Comparison of ENCODE assay signal across 19 cellular contexts in the genomic region with DNA sequence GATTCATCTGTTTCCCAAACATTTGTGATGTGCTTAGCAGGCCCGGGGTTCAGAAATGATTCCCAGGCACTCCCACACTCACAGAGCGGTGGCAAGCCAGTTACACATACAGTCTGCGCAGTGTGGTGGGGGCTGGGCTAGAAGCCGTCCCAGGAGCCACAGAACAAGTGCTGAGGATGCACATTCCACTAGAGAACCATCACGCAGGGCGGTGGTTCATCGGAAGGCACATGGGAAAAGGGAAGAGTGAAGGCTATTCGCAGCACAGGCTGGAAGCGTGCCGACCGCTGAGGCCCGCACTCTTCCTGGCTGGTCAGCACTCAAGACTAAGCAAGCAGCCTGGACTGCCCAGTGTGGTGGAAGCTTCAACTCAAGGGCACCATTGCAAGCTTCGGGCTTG.
DNase-seq lines count a peak whose midpoint lies in the region; ATAC-seq and TF ChIP-seq lines count a peak whose summit lies in the region.
"Had no signal": no experiment of that assay in that cellular context is flagged by ENCODE, and none has a peak within 500 bp of the region (broad histone marks: within the 10 kb centered on the region; RNA-seq: fewer than 3 reads in every experiment).

No MANE protein-coding gene starts in this region.

- H3K4me1 ChIP-seq in BLaER1: peaks cover 40% of the 10 kb centered on the region
- H3K4me1 ChIP-seq in endodermal cell (ENCODE audit: control insufficient read depth, insufficient read depth, low read length): no peaks in the 10 kb centered on the region

- DNase-seq in endodermal cell: peak; percentile 34
- DNase-seq in type B pancreatic cell (ENCODE audit: extremely low spot score, unreplicated experiment): no peak
- DNase-seq in pons (ENCODE audit: low spot score): no peak
- DNase-seq: Calu3; CD8-positive, alpha-beta T cell; DMS53; EL; NCI-H187; NCI-H2107; NCI-H2227 treated with DMSO at 0.1 percent for 48 hours; NCI-H510A treated with DMSO at 0.1 percent for 48 hours; PC-9; SIG-M5 had no signal

- H3K9ac ChIP-seq in BLaER1 (no peak overlapping the region), endodermal cell (ENCODE audit: extremely low read depth, low read length, poor library complexity, severe bottlenecking) (no peak overlapping the region)

- 95% methylated on average over 13 of the region's 13 CpGs; no CpG with 5 or more reads in 1 of the 2 experiments for WGBS in endodermal cell (ENCODE audit: insufficient coverage in 1 of 2, insufficient read length in 1 of 2), 2 experiments

- H3K4me1 Mint-ChIP-seq in endodermal cell (peaks cover 18% of the 10 kb centered on the region), nephron (no peaks in the 10 kb centered on the region), type B pancreatic cell (ENCODE audit: unreplicated experiment) (peaks cover 7% of the 10 kb centered on the region)

- TF ChIP-seq CTCF in endodermal cell (conservative IDR thresholded peaks at IDR 0.05): no peak
- no peak for TF ChIP-seq CTCF in nephron (IDR thresholded peaks at IDR 0.05; ENCODE audit: unreplicated experiment in 3 of 3)
- no peak for TF ChIP-seq CTCF in type B pancreatic cell (conservative IDR thresholded peaks at IDR 0.05)

- H3K27ac Mint-ChIP-seq in endodermal cell (no peak overlapping the region), nephron (peak overlapping the region; percentile 63 to 96 (median 69)), type B pancreatic cell (peak overlapping the region; percentile 46)
- H3K27ac Mint-ChIP-seq: CD8-positive, alpha-beta T cell had no signal

- no peaks in the 10 kb centered on the region for H3K27me3 Mint-ChIP-seq in endodermal cell (ENCODE audit: insufficient read depth)
- peaks cover 5% of the 10 kb centered on the region for H3K27me3 Mint-ChIP-seq in nephron (ENCODE audit: low read depth)
- peaks cover 6% of the 10 kb centered on the region for H3K27me3 Mint-ChIP-seq in type B pancreatic cell

- no peaks in the 10 kb centered on the region for H3K36me3 Mint-ChIP-seq in endodermal cell (ENCODE audit: low read depth)
- no peaks in the 10 kb centered on the region for H3K36me3 Mint-ChIP-seq in nephron (ENCODE audit: low read depth)
- no peaks in the 10 kb centered on the region for H3K36me3 Mint-ChIP-seq in type B pancreatic cell
- H3K36me3 Mint-ChIP-seq: CD8-positive, alpha-beta T cell had no signal

- H3K27me3 ChIP-seq in BLaER1 (no peaks in the 10 kb centered on the region), endodermal cell (ENCODE audit: control insufficient read depth, insufficient read depth, low read length, poor library complexity, severe bottlenecking) (no peaks in the 10 kb centered on the region)

- H3K27ac ChIP-seq in BLaER1 (no peak overlapping the region), endodermal cell (ENCODE audit: low read depth, low read length) (no peak overlapping the region)
- H3K27ac ChIP-seq: HL-60, PC-9, RWPE1 had no signal

- no peaks in the 10 kb centered on the region for H3K9me3 ChIP-seq in BLaER1
- H3K9me3 ChIP-seq in endodermal cell (ENCODE audit: control insufficient read depth, low read length): peaks cover 10% of the 10 kb centered on the region

- no peak for ATAC-seq in HG03108 (IDR thresholded peaks at IDR 0.05; ENCODE audit: unreplicated experiment)
- ATAC-seq in GM19023 (IDR thresholded peaks at IDR 0.05; ENCODE audit: unreplicated experiment): no peak
- ATAC-seq: CD8-positive, alpha-beta T cell had no signal

- no peak overlapping the region for H3K4me3 Mint-ChIP-seq in endodermal cell
- H3K4me3 Mint-ChIP-seq in nephron: no peak overlapping the region
- H3K4me3 Mint-ChIP-seq in type B pancreatic cell: no peak overlapping the region
- H3K4me3 Mint-ChIP-seq: CD8-positive, alpha-beta T cell had no signal

- H3K4me3 ChIP-seq in BLaER1: no peak overlapping the region
- no peak overlapping the region for H3K4me3 ChIP-seq in endodermal cell (ENCODE audit: low read length)
- H3K4me3 ChIP-seq: PC-9 had no signal

- H4K20me1 ChIP-seq in BLaER1: no peaks in the 10 kb centered on the region

- H3K4me2 ChIP-seq in BLaER1: peak overlapping the region; percentile 61; the same call in 1 of the 2 replicates
- H3K4me2 ChIP-seq: PC-9 had no signal

- H3K9me3 Mint-ChIP-seq in endodermal cell (peaks cover 11% of the 10 kb centered on the region), nephron (peaks cover 10% of the 10 kb centered on the region), type B pancreatic cell (peaks cover 5% of the 10 kb centered on the region)
- H3K9me3 Mint-ChIP-seq: CD8-positive, alpha-beta T cell had no signal

- H3K36me3 ChIP-seq in BLaER1 (no peaks in the 10 kb centered on the region), endodermal cell (ENCODE audit: control insufficient read depth, insufficient read depth, low read length) (no peaks in the 10 kb centered on the region)
